ENCODE assay signal across 21 cellular contexts in the genomic region with DNA sequence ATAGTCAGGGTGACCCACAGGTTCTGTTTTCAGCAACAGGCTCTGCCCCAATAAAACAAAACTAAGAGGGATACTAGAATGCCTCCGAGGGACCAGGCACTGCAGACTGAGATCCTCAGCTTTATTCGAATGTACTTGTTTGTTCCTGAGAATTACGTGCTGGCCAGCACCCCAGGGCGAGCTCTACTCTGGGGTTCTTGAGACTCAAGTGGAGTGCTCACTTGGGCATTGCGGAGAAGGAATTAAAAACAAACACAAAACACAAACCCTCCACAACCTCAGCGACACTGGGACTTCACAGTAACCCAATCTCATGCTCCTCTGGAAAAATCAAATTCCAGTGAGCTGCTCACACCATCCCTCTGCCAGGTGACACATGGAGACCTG.
"Had no signal": no experiment of that assay in that cellular context is flagged by ENCODE, and none has a peak within 500 bp of the region (broad histone marks: within the 10 kb centered on the region; RNA-seq: fewer than 3 reads in every experiment).

No MANE protein-coding gene starts in this region.

- H3K27me3 Mint-ChIP-seq: activated CD4-positive, alpha-beta memory T cell treated with anti-CD3 and anti-CD28 coated beads for 36 hours; activated CD8-positive, alpha-beta memory T cell treated with anti-CD3 and anti-CD28 coated beads, Interleukin-2, amount 10 ng/mL, durations not matched to agents 7 days and 5 days; activated naive CD8-positive, alpha-beta T cell; memory B cell had no signal

- H3K9me3 Mint-ChIP-seq: activated CD4-positive, alpha-beta memory T cell treated with anti-CD3 and anti-CD28 coated beads for 36 hours; memory B cell; natural killer cell had no signal

- H3K36me3 ChIP-seq: esophagus squamous epithelium, sigmoid colon, thoracic aorta, uterus had no signal

- H3K4me3 Mint-ChIP-seq: activated CD4-positive, alpha-beta memory T cell treated with anti-CD3 and anti-CD28 coated beads for 36 hours; activated CD8-positive, alpha-beta memory T cell treated with anti-CD3 and anti-CD28 coated beads, Interleukin-2, amount 10 ng/mL, durations not matched to agents 7 days and 5 days; activated naive CD8-positive, alpha-beta T cell; memory B cell; natural killer cell; stimulated activated effector memory CD8-positive, alpha-beta T cell treated with anti-CD3 and anti-CD28 coated beads, Interleukin-12 subunit alpha, Interleukin-12 subunit beta, amount 100 ng/mL, for 72 hours had no signal

- ATAC-seq: activated CD8-positive, alpha-beta memory T cell treated with anti-CD3 and anti-CD28 coated beads, Interleukin-2, amount 10 ng/mL, durations not matched to agents 7 days and 5 days; natural killer cell; SK-N-SH treated with all-trans-retinoic acid at 6 μM for 48 hours; stimulated activated effector memory CD8-positive, alpha-beta T cell treated with anti-CD3 and anti-CD28 coated beads, Interleukin-12 subunit alpha, Interleukin-12 subunit beta, amount 100 ng/mL, for 72 hours had no signal

- H3K27ac ChIP-seq: esophagus squamous epithelium, thoracic aorta had no signal

- H3K4me3 ChIP-seq: esophagus squamous epithelium, sigmoid colon, spleen, thoracic aorta, uterus had no signal

- H3K9me3 ChIP-seq: esophagus squamous epithelium, sigmoid colon, spleen, thoracic aorta, uterus had no signal

- H3K27me3 ChIP-seq: esophagus squamous epithelium, sigmoid colon, spleen, uterus had no signal

- H3K36me3 Mint-ChIP-seq: activated CD4-positive, alpha-beta memory T cell treated with anti-CD3 and anti-CD28 coated beads for 36 hours; activated CD8-positive, alpha-beta memory T cell treated with anti-CD3 and anti-CD28 coated beads, Interleukin-2, amount 10 ng/mL, durations not matched to agents 7 days and 5 days; activated naive CD8-positive, alpha-beta T cell; natural killer cell; stimulated activated effector memory CD8-positive, alpha-beta T cell treated with anti-CD3 and anti-CD28 coated beads, Interleukin-12 subunit alpha, Interleukin-12 subunit beta, amount 100 ng/mL, for 72 hours had no signal

- H3K4me1 Mint-ChIP-seq: activated CD8-positive, alpha-beta memory T cell treated with anti-CD3 and anti-CD28 coated beads, Interleukin-2, amount 10 ng/mL, durations not matched to agents 7 days and 5 days; memory B cell; natural killer cell; stimulated activated effector memory CD8-positive, alpha-beta T cell treated with anti-CD3 and anti-CD28 coated beads, Interleukin-12 subunit alpha, Interleukin-12 subunit beta, amount 100 ng/mL, for 72 hours had no signal

- DNase-seq: activated CD4-positive, alpha-beta memory T cell treated with anti-CD3 and anti-CD28 coated beads for 36 hours; activated CD4-positive, alpha-beta T cell treated with anti-CD3 and anti-CD28 coated beads for 1 hour; activated CD8-positive, alpha-beta memory T cell treated with anti-CD3 and anti-CD28 coated beads, Interleukin-2, amount 10 ng/mL, durations not matched to agents 7 days and 5 days; activated effector memory CD4-positive, alpha-beta T cell treated with anti-CD3 and anti-CD28 coated beads, Interleukin-2, amount 50 U/mL, for 16 hours; activated T-cell treated with anti-CD3 and anti-CD28 coated beads, Interleukin-2, amount 50 U/mL, for 48 hours; amniotic stem cell; central memory CD4-positive, alpha-beta T cell; cortex of kidney; effector CD4-positive, alpha-beta T cell; esophagus squamous epithelium; natural killer cell; sigmoid colon; spleen; T-helper 1 cell; T1000; uterus had no signal

- H3K27ac Mint-ChIP-seq: activated CD4-positive, alpha-beta memory T cell treated with anti-CD3 and anti-CD28 coated beads for 36 hours; activated CD8-positive, alpha-beta memory T cell treated with anti-CD3 and anti-CD28 coated beads, Interleukin-2, amount 10 ng/mL, durations not matched to agents 7 days and 5 days; activated naive CD8-positive, alpha-beta T cell; natural killer cell; stimulated activated effector memory CD8-positive, alpha-beta T cell treated with anti-CD3 and anti-CD28 coated beads, Interleukin-12 subunit alpha, Interleukin-12 subunit beta, amount 100 ng/mL, for 72 hours had no signal
